Comparison of ENCODE assay signal across 21 cellular contexts in genomic region chr4:134540588-134540987, GRCh38.
DNase-seq lines count a peak whose midpoint lies in the region; ATAC-seq, FAIRE-seq and TF ChIP-seq lines count a peak whose summit lies in the region.
"Had no signal": no experiment of that assay in that cellular context is flagged by ENCODE, and none has a peak within 500 bp of the region (broad histone marks: within the 10 kb centered on the region; RNA-seq: fewer than 3 reads in every experiment).

No MANE protein-coding gene starts in this region.

- no peak for TF ChIP-seq CTCF in astrocyte of the cerebellum (IDR thresholded peaks at IDR 0.05; ENCODE audit: low read depth, low read length, missing control alignments)
- no peak for TF ChIP-seq CTCF in smooth muscle cell (IDR thresholded peaks at IDR 0.05; ENCODE audit: borderline replicate concordance, insufficient read depth, poor library complexity, severe bottlenecking)

- H3K27me3 ChIP-seq in smooth muscle cell (ENCODE audit: low read depth) (no peaks in the 10 kb centered on the region), small intestine (ENCODE audit: control insufficient read depth in 2 of 2, insufficient read depth in 2 of 2, low read length in 2 of 2) (no peaks in the 10 kb centered on the region)
- H3K27me3 ChIP-seq: BLaER1 treated with 17β-estradiol and CSF1 and Interleukin-3, amounts not matched to agents 10 nM and 100 nM had no signal

- H3K27ac ChIP-seq in smooth muscle cell (ENCODE audit: low read depth), result peak overlapping the region; percentile 51
- H3K27ac ChIP-seq in small intestine (ENCODE audit: low read depth in 1 of 2, low read length in 1 of 2), result no peak overlapping the region
- H3K27ac ChIP-seq: 22Rv1; A549; BLaER1 treated with 17β-estradiol and CSF1 and Interleukin-3, amounts not matched to agents 10 nM and 100 nM; C4-2B had no signal

- peaks cover 3% of the 10 kb centered on the region for H3K4me1 ChIP-seq in smooth muscle cell (ENCODE audit: low read depth)
- no peaks in the 10 kb centered on the region for H3K4me1 ChIP-seq in small intestine (ENCODE audit: control insufficient read depth in 2 of 2, insufficient read depth in 1 of 2, low read depth in 1 of 2, low read length in 1 of 2)
- H3K4me1 ChIP-seq: A549; BLaER1 treated with 17β-estradiol and CSF1 and Interleukin-3, amounts not matched to agents 10 nM and 100 nM; Caco-2 had no signal

- peak; percentile 64 for DNase-seq in NCI-H446 treated with DMSO at 0.1 percent for 48 hours (lab: John Stamatoyannopoulos, UW)
- peak; percentile 13 for DNase-seq in astrocyte of the cerebellum (ENCODE audit: low read depth)
- no peak for DNase-seq in smooth muscle cell (lab: John Stamatoyannopoulos, UW; ENCODE audit: unreplicated experiment)
- no peak for DNase-seq in retina
- no peak for DNase-seq in HuH-7.5 (ENCODE audit: low spot score)
- DNase-seq in small intestine, result no peak
- DNase-seq: AML-193; Caco-2; Calu3; CD4-positive, alpha-beta T cell; CD8-positive, alpha-beta T cell; DMS79 treated with DMSO at 0.1 percent for 48 hours; GF-D8 had no signal

- H3K9ac ChIP-seq in smooth muscle cell (ENCODE audit: low read depth), result no peak overlapping the region
- H3K9ac ChIP-seq: BLaER1 treated with 17β-estradiol and CSF1 and Interleukin-3, amounts not matched to agents 10 nM and 100 nM had no signal

- H3K79me2 ChIP-seq in smooth muscle cell (ENCODE audit: low read depth), result no peaks in the 10 kb centered on the region

- H3F3A ChIP-seq in smooth muscle cell (ENCODE audit: low read depth), result no peaks in the 10 kb centered on the region

- H4K20me1 ChIP-seq in smooth muscle cell (ENCODE audit: low read depth), result no peaks in the 10 kb centered on the region
- H4K20me1 ChIP-seq: BLaER1 treated with 17β-estradiol and CSF1 and Interleukin-3, amounts not matched to agents 10 nM and 100 nM had no signal

- no peak overlapping the region for H3K4me3 ChIP-seq in astrocyte of the cerebellum (ENCODE audit: low read depth, low read length)
- no peak overlapping the region for H3K4me3 ChIP-seq in smooth muscle cell
- no peak overlapping the region for H3K4me3 ChIP-seq in small intestine (ENCODE audit: low read depth in 1 of 2, low read length in 2 of 2)
- H3K4me3 ChIP-seq: A549; BLaER1 treated with 17β-estradiol and CSF1 and Interleukin-3, amounts not matched to agents 10 nM and 100 nM had no signal

- no peaks in the 10 kb centered on the region for H3K36me3 ChIP-seq in smooth muscle cell (ENCODE audit: low read depth)
- no peaks in the 10 kb centered on the region for H3K36me3 ChIP-seq in small intestine (ENCODE audit: control insufficient read depth in 2 of 2, insufficient read depth in 2 of 2, low read length in 2 of 2)
- H3K36me3 ChIP-seq: BLaER1 treated with 17β-estradiol and CSF1 and Interleukin-3, amounts not matched to agents 10 nM and 100 nM had no signal

- in situ Hi-C loops in astrocyte of the cerebellum (cut with HindIII; ENCODE audit: low sequenced_read_pairs), result no loop called here

- peak; percentile 36 for ATAC-seq in SK-N-SH treated with all-trans-retinoic acid at 6 μM for 48 hours
- ATAC-seq: A549; CD8-positive, alpha-beta T cell had no signal

- FAIRE-seq in small intestine (lab: Jason Lieb, UNC), result no peak
- FAIRE-seq: A549, G401.6, GM12891, GM19239 had no signal

- H2AFZ ChIP-seq in smooth muscle cell (ENCODE audit: low read depth), result peak overlapping the region; percentile 9

- no peak overlapping the region for H3K4me2 ChIP-seq in smooth muscle cell
- H3K4me2 ChIP-seq: A549; BLaER1 treated with 17β-estradiol and CSF1 and Interleukin-3, amounts not matched to agents 10 nM and 100 nM had no signal

- WGBS in smooth muscle cell (ENCODE audit: low lambda C conversion rate), result 97% methylated on average over 2 of the region's 2 CpGs
- 69 to 79% (median 78%) methylated on average over 2 of the region's 2 CpGs for WGBS in small intestine, 3 donors

- H3K9me3 ChIP-seq in smooth muscle cell (replicated peaks; ENCODE audit: low read depth) (no peaks in the 10 kb centered on the region), small intestine (ENCODE audit: control insufficient read depth, low read depth) (no peaks in the 10 kb centered on the region)
- H3K9me3 ChIP-seq: A549; BLaER1 treated with 17β-estradiol and CSF1 and Interleukin-3, amounts not matched to agents 10 nM and 100 nM; Caco-2 had no signal

TF ChIP-seq in SK-N-SH treated with all-trans-retinoic acid at 6 μM for 48 hours, 23 proteins besides CTCF, POLR2A, EP300 and RAD21 (continues in another document):
- TF ChIP-seq ZFP30 (CRISPR knock-in tag; IDR thresholded peaks at IDR 0.05) (no peak), ZC3H10 (CRISPR knock-in tag; IDR thresholded peaks at IDR 0.05) (peak; percentile 91), GLIS3 (CRISPR knock-in tag; IDR thresholded peaks at IDR 0.05) (no peak), ZNF565 (CRISPR knock-in tag; conservative IDR thresholded peaks at IDR 0.05; ENCODE audit: low read depth) (no peak), TCF4 (CRISPR knock-in tag; IDR thresholded peaks at IDR 0.05; ENCODE audit: borderline replicate concordance) (no peak), CSRNP3 (CRISPR knock-in tag; IDR thresholded peaks at IDR 0.05) (no peak), ZNF8 (CRISPR knock-in tag; IDR thresholded peaks at IDR 0.05) (no peak), ISL1 (CRISPR knock-in tag; IDR thresholded peaks at IDR 0.05) (peak; percentile 74), RARB (CRISPR knock-in tag; IDR thresholded peaks at IDR 0.05) (no peak), BACH2 (CRISPR knock-in tag; IDR thresholded peaks at IDR 0.05; ENCODE audit: borderline replicate concordance) (no peak), ZNF70 (CRISPR knock-in tag; IDR thresholded peaks at IDR 0.05) (no peak), ZFP3 (CRISPR knock-in tag; IDR thresholded peaks at IDR 0.05) (no peak), CSDC2 (CRISPR knock-in tag; IDR thresholded peaks at IDR 0.05) (no peak), ARNTL (CRISPR knock-in tag; IDR thresholded peaks at IDR 0.05; ENCODE audit: borderline replicate concordance, low read depth) (no peak), OSR1 (CRISPR knock-in tag; IDR thresholded peaks at IDR 0.05) (no peak), PATZ1 (CRISPR knock-in tag; IDR thresholded peaks at IDR 0.05; ENCODE audit: borderline replicate concordance) (no peak), SNAI2 (CRISPR knock-in tag; IDR thresholded peaks at IDR 0.05) (no peak), TSHZ2 (CRISPR knock-in tag; IDR thresholded peaks at IDR 0.05) (no peak), ESRRG (CRISPR knock-in tag; IDR thresholded peaks at IDR 0.05) (no peak), PPARA (CRISPR knock-in tag; IDR thresholded peaks at IDR 0.05; ENCODE audit: borderline replicate concordance) (no peak)

Comparison
In these comparisons a context has a peak if more than half of its experiments do, and no peak if none do; other contexts are left out.
1. DNase-seq: peak in NCI-H446 treated with DMSO at 0.1 percent for 48 hours (single experiment) and astrocyte of the cerebellum (single experiment); none in smooth muscle cell (single experiment), retina (single experiment), HuH-7.5 (single experiment) and small intestine (single experiment).